In genomic region chr2:8285081-8285480, GRCh38 we compare ENCODE assay signal across 13 cellular contexts.
DNase-seq lines count a peak whose midpoint lies in the region; ATAC-seq and TF ChIP-seq lines count a peak whose summit lies in the region.
"Had no signal": no experiment of that assay in that cellular context is flagged by ENCODE, and none has a peak within 500 bp of the region (broad histone marks: within the 10 kb centered on the region; RNA-seq: fewer than 3 reads in every experiment).

No MANE protein-coding gene starts in this region.

- ATAC-seq in activated CD8-positive, alpha-beta T cell treated with anti-CD3 and anti-CD28 coated beads, Interleukin-2, amount 10 ng/mL, durations not matched to agents 7 days and 5 days: no peak
- ATAC-seq in activated CD8-positive, alpha-beta T cell treated with anti-CD3 and anti-CD28 coated beads for 36 hours: no peak
- no peak for ATAC-seq in HG02623 (IDR thresholded peaks at IDR 0.05; ENCODE audit: unreplicated experiment)

- H3K27ac ChIP-seq in OCI-LY3 (ENCODE audit: low read length) (no peak overlapping the region), cardiac muscle cell (no peak overlapping the region), testis (no peak overlapping the region)
- H3K27ac ChIP-seq: BLaER1 had no signal

- no peak for TF ChIP-seq POLR2A in testis (IDR thresholded peaks at IDR 0.05)

- no peak overlapping the region for H3K4me3 ChIP-seq in OCI-LY3 (ENCODE audit: low read length)
- no peak overlapping the region for H3K4me3 ChIP-seq in cardiac muscle cell
- no peak overlapping the region for H3K4me3 ChIP-seq in testis
- H3K4me3 ChIP-seq: BLaER1 had no signal

- CTCF ChIA-PET in activated CD8-positive, alpha-beta T cell treated with anti-CD3 and anti-CD28 coated beads, Interleukin-2, amount 10 ng/mL, durations not matched to agents 7 days and 5 days (lab: Charles Lee): no interaction called here
- CTCF ChIA-PET in activated CD8-positive, alpha-beta T cell treated with anti-CD3 and anti-CD28 coated beads for 36 hours (lab: Charles Lee): interaction anchor here (0.6 to 1.2 kb wide), 2 partner anchors 8 to 123 kb away, joined by 3 to 4 read pairs; no protein-coding TSS in a partner anchor

- no peak overlapping the region for H2AFZ ChIP-seq in OCI-LY3 (ENCODE audit: low read depth, low read length)

- H3K9ac ChIP-seq in OCI-LY3 (ENCODE audit: low read length): no peak overlapping the region
- H3K9ac ChIP-seq: BLaER1 had no signal

- H3K9me3 ChIP-seq in OCI-LY3 (ENCODE audit: insufficient read depth, low read length): peaks cover 14% of the 10 kb centered on the region; the same call in 1 of the 2 replicates
- H3K9me3 ChIP-seq in cardiac muscle cell (ENCODE audit: low read depth): no peaks in the 10 kb centered on the region
- H3K9me3 ChIP-seq in testis: no peaks in the 10 kb centered on the region

- H3K36me3 Mint-ChIP-seq in activated CD8-positive, alpha-beta T cell treated with anti-CD3 and anti-CD28 coated beads, Interleukin-2, amount 10 ng/mL, durations not matched to agents 7 days and 5 days (ENCODE audit: low read depth): peaks cover 7% of the 10 kb centered on the region
- peaks cover 4% of the 10 kb centered on the region for H3K36me3 Mint-ChIP-seq in activated CD8-positive, alpha-beta T cell treated with anti-CD3 and anti-CD28 coated beads for 36 hours (ENCODE audit: low read depth)

- POLR2A ChIA-PET in activated CD8-positive, alpha-beta T cell treated with anti-CD3 and anti-CD28 coated beads, Interleukin-2, amount 10 ng/mL, durations not matched to agents 7 days and 5 days (lab: Charles Lee): no interaction called here
- POLR2A ChIA-PET in activated CD8-positive, alpha-beta T cell treated with anti-CD3 and anti-CD28 coated beads for 36 hours (lab: Charles Lee): interaction anchor here (0.9 kb wide), 1 partner anchor 19 kb away, joined by 3 read pairs; no protein-coding TSS in a partner anchor

- no peaks in the 10 kb centered on the region for H3K79me2 ChIP-seq in OCI-LY3 (ENCODE audit: low read length)

- H3K4me1 Mint-ChIP-seq in activated CD8-positive, alpha-beta T cell treated with anti-CD3 and anti-CD28 coated beads, Interleukin-2, amount 10 ng/mL, durations not matched to agents 7 days and 5 days (ENCODE audit: low read depth): peaks cover 24% of the 10 kb centered on the region
- H3K4me1 Mint-ChIP-seq in activated CD8-positive, alpha-beta T cell treated with anti-CD3 and anti-CD28 coated beads for 36 hours (ENCODE audit: low read depth): peaks cover 10% of the 10 kb centered on the region

- 63 to 67% methylated on average over 3 of the region's 3 CpGs for WGBS in testis, 2 donors

- peaks cover 12% of the 10 kb centered on the region for H3K4me1 ChIP-seq in OCI-LY3 (ENCODE audit: low read length)
- H3K4me1 ChIP-seq in cardiac muscle cell (ENCODE audit: low read depth): no peaks in the 10 kb centered on the region
- H3K4me1 ChIP-seq in testis: no peaks in the 10 kb centered on the region

- H3K27me3 Mint-ChIP-seq in activated CD8-positive, alpha-beta T cell treated with anti-CD3 and anti-CD28 coated beads, Interleukin-2, amount 10 ng/mL, durations not matched to agents 7 days and 5 days (ENCODE audit: low read depth): peaks cover 3% of the 10 kb centered on the region
- peaks cover 1% of the 10 kb centered on the region for H3K27me3 Mint-ChIP-seq in activated CD8-positive, alpha-beta T cell treated with anti-CD3 and anti-CD28 coated beads for 36 hours

- H3K27me3 ChIP-seq in OCI-LY3 (ENCODE audit: low read depth, low read length): no peaks in the 10 kb centered on the region
- no peaks in the 10 kb centered on the region for H3K27me3 ChIP-seq in cardiac muscle cell
- no peaks in the 10 kb centered on the region for H3K27me3 ChIP-seq in testis

- no peak overlapping the region for H3K4me3 Mint-ChIP-seq in activated CD8-positive, alpha-beta T cell treated with anti-CD3 and anti-CD28 coated beads, Interleukin-2, amount 10 ng/mL, durations not matched to agents 7 days and 5 days
- H3K4me3 Mint-ChIP-seq in activated CD8-positive, alpha-beta T cell treated with anti-CD3 and anti-CD28 coated beads for 36 hours: no peak overlapping the region
- H3K4me3 Mint-ChIP-seq: stimulated activated naive CD8-positive, alpha-beta T cell treated with anti-CD3 and anti-CD28 coated beads, Interleukin-15, Interleukin-2, amounts not matched to agents 100 ng/mL and 50 ng/mL, for 24 hours; T-helper 1 cell treated with Interleukin-12 subunit alpha and Interleukin-12 subunit beta and Interleukin-4 antibody, amounts not matched to agents 30 μg/mL and 1 μg/mL, for 36 hours had no signal

- H3K9me3 Mint-ChIP-seq in activated CD8-positive, alpha-beta T cell treated with anti-CD3 and anti-CD28 coated beads, Interleukin-2, amount 10 ng/mL, durations not matched to agents 7 days and 5 days (ENCODE audit: insufficient read depth): peaks cover 12% of the 10 kb centered on the region
- peaks cover 11% of the 10 kb centered on the region for H3K9me3 Mint-ChIP-seq in activated CD8-positive, alpha-beta T cell treated with anti-CD3 and anti-CD28 coated beads for 36 hours

- intact Hi-C loops in activated CD8-positive, alpha-beta T cell treated with anti-CD3 and anti-CD28 coated beads for 36 hours (cut with micrococcal nuclease): no loop called here
- intact Hi-C loops in testis (cut with DNase I; ENCODE audit: low total_unique reads): no loop called here

- no peak for TF ChIP-seq CTCF in activated CD8-positive, alpha-beta T cell treated with anti-CD3 and anti-CD28 coated beads for 36 hours (IDR thresholded peaks at IDR 0.05)
- TF ChIP-seq CTCF in OCI-LY3 (IDR thresholded peaks at IDR 0.05; ENCODE audit: low read depth, low read length): peak; percentile 43
- TF ChIP-seq CTCF in cardiac muscle cell (IDR thresholded peaks at IDR 0.05; ENCODE audit: low read depth, low read length): peak; percentile 40
- no peak for TF ChIP-seq CTCF in testis (IDR thresholded peaks at IDR 0.05)

- H3K36me3 ChIP-seq in OCI-LY3 (replicated peaks; ENCODE audit: low read depth, low read length) (peaks cover 7% of the 10 kb centered on the region), cardiac muscle cell (no peaks in the 10 kb centered on the region), testis (ENCODE audit: low read depth, missing control alignments) (no peaks in the 10 kb centered on the region)
- H3K36me3 ChIP-seq: BLaER1 had no signal

- no peak overlapping the region for H3K4me2 ChIP-seq in OCI-LY3 (ENCODE audit: low read length)
- H3K4me2 ChIP-seq: BLaER1 had no signal

- H3K27ac Mint-ChIP-seq in activated CD8-positive, alpha-beta T cell treated with anti-CD3 and anti-CD28 coated beads, Interleukin-2, amount 10 ng/mL, durations not matched to agents 7 days and 5 days: peak overlapping the region; percentile 14
- no peak overlapping the region for H3K27ac Mint-ChIP-seq in activated CD8-positive, alpha-beta T cell treated with anti-CD3 and anti-CD28 coated beads for 36 hours
- H3K27ac Mint-ChIP-seq: stimulated activated naive CD8-positive, alpha-beta T cell treated with anti-CD3 and anti-CD28 coated beads, Interleukin-15, Interleukin-2, amounts not matched to agents 100 ng/mL and 50 ng/mL, for 24 hours; T-helper 1 cell treated with Interleukin-12 subunit alpha and Interleukin-12 subunit beta and Interleukin-4 antibody, amounts not matched to agents 30 μg/mL and 1 μg/mL, for 36 hours had no signal

- H4K20me1 ChIP-seq in OCI-LY3 (ENCODE audit: insufficient read depth, low read length): no peaks in the 10 kb centered on the region
- H4K20me1 ChIP-seq: BLaER1 had no signal

- DNase-seq in activated CD8-positive, alpha-beta T cell treated with anti-CD3 and anti-CD28 coated beads, Interleukin-2, amount 10 ng/mL, durations not matched to agents 7 days and 5 days: no peak
- DNase-seq in activated CD8-positive, alpha-beta T cell treated with anti-CD3 and anti-CD28 coated beads for 36 hours: no peak
- peak in 1 of 2 donors; percentile 28 for DNase-seq in cardiac muscle cell (ENCODE audit: low read depth in 1 of 2, low spot score in 1 of 2)
- DNase-seq in testis: peak; percentile 60
- DNase-seq in foreskin melanocyte: no peak
- DNase-seq in mucosa of gallbladder (ENCODE audit: low spot score): no peak
- DNase-seq: activated CD8-positive, alpha-beta memory T cell treated with anti-CD3 and anti-CD28 coated beads, Interleukin-2, amount 50 U/mL, for 48 hours; NCI-H82 had no signal

Comparison
In these comparisons a context has a peak if more than half of its experiments do, and no peak if none do; other contexts are left out.
1. CTCF ChIP-seq: peak in OCI-LY3 (single experiment) and cardiac muscle cell (single experiment); none in activated CD8-positive, alpha-beta T cell treated with anti-CD3 and anti-CD28 coated beads for 36 hours (single experiment) and testis (0 of 3).